Comparison of ENCODE assay signal across 20 cellular contexts in the genomic region with DNA sequence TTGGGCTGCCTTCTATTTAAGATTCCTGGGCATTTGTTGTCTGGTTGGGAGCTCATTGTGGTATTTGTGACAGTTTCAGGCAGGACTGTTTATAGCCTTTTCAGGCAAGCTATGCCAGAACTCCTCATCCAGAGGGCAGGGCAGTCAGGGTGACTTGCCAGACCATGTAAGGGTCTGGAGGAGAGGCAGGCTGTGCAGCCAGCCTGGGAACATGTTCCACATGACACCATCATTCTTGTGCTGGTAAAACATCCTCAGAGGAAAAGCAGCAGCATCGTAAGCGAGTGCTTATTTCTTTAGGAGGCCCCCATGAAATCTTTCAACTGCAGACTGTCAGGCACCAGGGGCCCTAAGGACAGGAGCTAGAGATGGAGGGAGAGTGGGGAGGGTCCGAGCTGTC. TPM values are rescaled to one million over a fixed set of nuclear protein-coding genes. Genes with fewer than 3 reads are reported as not detected.
DNase-seq lines count a peak whose midpoint lies in the region; ATAC-seq and TF ChIP-seq lines count a peak whose summit lies in the region.
"Had no signal": no experiment of that assay in that cellular context is flagged by ENCODE, and none has a peak within 500 bp of the region (broad histone marks: within the 10 kb centered on the region; RNA-seq: fewer than 3 reads in every experiment).

No MANE protein-coding gene starts in this region.

- intact Hi-C loops in ascending aorta (cut with DNase I) = no loop called here

- peak in 1 of 2 donors; percentile 80 for DNase-seq in ascending aorta (ENCODE audit: low spot score in 2 of 2)
- DNase-seq in foreskin fibroblast = peak; percentile 4 to 15
- DNase-seq in myocyte (ENCODE audit: low read depth) = peak; percentile 28
- peak; percentile 58 for DNase-seq in ureter (ENCODE audit: low spot score)
- no peak for DNase-seq in NCI-H2081 (lab: John Stamatoyannopoulos, UW)
- DNase-seq in NCI-H1930 (lab: John Stamatoyannopoulos, UW) = no peak
- DNase-seq: activated CD4-positive, alpha-beta T cell treated with anti-CD3 and anti-CD28 coated beads for 36 hours; activated naive CD4-positive, alpha-beta T cell treated with anti-CD3 and anti-CD28 coated beads, Interleukin-2, amount 50 U/mL, for 16 hours; cerebellar nuclear complex; DMS79 treated with DMSO at 0.1 percent for 48 hours; kidney glomerular epithelial cell; naive thymus-derived CD8-positive, alpha-beta T cell; NCI-H1092 treated with DMSO at 0.1 percent for 48 hours; NCI-H226; SIG-M5; stimulated activated CD4-positive, alpha-beta T cell treated with anti-CD3 and anti-CD28 coated beads, Interleukin-4, amount 100 ng/mL, for 1 hour; T-helper 9 cell; upper lobe of left lung had no signal

- no peak for ATAC-seq in HG02970 (IDR thresholded peaks at IDR 0.05; ENCODE audit: low FRiP score, unreplicated experiment)
- ATAC-seq: activated CD4-positive, alpha-beta T cell treated with anti-CD3 and anti-CD28 coated beads for 36 hours; naive thymus-derived CD8-positive, alpha-beta T cell had no signal

- H3K4me3 ChIP-seq in ascending aorta = no peak overlapping the region
- H3K4me3 ChIP-seq in foreskin fibroblast (ENCODE audit: low read depth in 1 of 2, low read length in 2 of 2) = no peak overlapping the region
- H3K4me3 ChIP-seq: BLaER1, upper lobe of left lung had no signal

- H3K9me3 ChIP-seq in ascending aorta = no peaks in the 10 kb centered on the region
- H3K9me3 ChIP-seq: BLaER1, upper lobe of left lung had no signal

- peak overlapping the region; percentile 83 to 84 for H3K27ac ChIP-seq in ascending aorta
- H3K27ac ChIP-seq: BLaER1 had no signal

- peaks cover 6 to 34% of the 10 kb centered on the region in 2 donors for H3K4me1 ChIP-seq in ascending aorta
- H3K4me1 ChIP-seq: BLaER1 had no signal

- no peaks in the 10 kb centered on the region for H3K27me3 ChIP-seq in ascending aorta
- H3K27me3 ChIP-seq: BLaER1, upper lobe of left lung had no signal

- H3K36me3 ChIP-seq in ascending aorta = peaks cover 12 to 28% of the 10 kb centered on the region in 2 donors

- TF ChIP-seq CTCF in ascending aorta (IDR thresholded peaks at IDR 0.05) (no peak), foreskin fibroblast (IDR thresholded peaks at IDR 0.05; ENCODE audit: low read depth, low read length) (no peak)

RNA-seq across cellular contexts. Expression of gene SORBS1, which starts 44.0 kb away (rescaled TPM):
- 416 TPM for total RNA-seq in ascending aorta
- 42.4 and 112 TPM in 2 replicates for total RNA-seq in myocyte
- polyA plus RNA-seq in myocyte (2012) = 14.0 TPM
- 347 TPM for total RNA-seq in ureter

RNA-seq across cellular contexts. Expression of gene ALDH18A1, which starts 51.3 kb away (rescaled TPM):
- total RNA-seq in ascending aorta (29.1 TPM), myocyte (56.5 TPM in 2 replicates), ureter (68.5 TPM)
- 79.7 TPM for polyA plus RNA-seq in myocyte (2012)

Comparison
In these comparisons a context has a peak if more than half of its experiments do, and no peak if none do; other contexts are left out.
1. DNase-seq: peak in foreskin fibroblast (2 of 2), myocyte (single experiment) and ureter (single experiment); none in NCI-H2081 (0 of 2) and NCI-H1930 (0 of 2).